Comparison of ENCODE assay signal across 1 cellular context in the genomic region with DNA sequence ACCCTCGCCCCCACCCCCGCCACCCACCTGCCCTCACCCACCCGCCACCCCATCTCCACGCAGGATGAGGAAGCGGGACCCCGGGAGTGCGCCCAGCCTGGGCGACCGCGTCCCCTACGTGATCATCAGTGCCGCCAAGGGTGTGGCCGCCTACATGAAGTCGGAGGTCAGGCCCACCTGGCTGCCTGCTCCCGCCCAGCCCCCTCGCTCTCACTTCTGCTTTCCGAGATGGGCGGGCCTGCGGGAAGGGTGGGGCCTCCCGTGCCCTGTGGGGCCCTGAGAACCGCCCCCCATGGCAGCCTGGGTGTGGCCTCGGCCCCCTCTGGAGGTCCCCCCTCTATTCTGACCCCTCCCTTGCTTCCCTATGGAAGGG.
TF ChIP-seq lines count a peak whose summit lies in the region.

No MANE protein-coding gene starts in this region.

TF ChIP-seq in HepG2, 621 proteins besides CTCF, POLR2A, EP300 and RAD21:
- no peak for TF ChIP-seq MAF1 (CRISPR knock-in tag; IDR thresholded peaks at IDR 0.05; ENCODE audit: borderline replicate concordance)
- TF ChIP-seq MEIS1 (CRISPR knock-in tag; IDR thresholded peaks at IDR 0.05; ENCODE audit: borderline replicate concordance) = no peak
- peak; percentile 3 for TF ChIP-seq HNRNPK (IDR thresholded peaks at IDR 0.05; ENCODE audit: low read depth, low read length, poor library complexity, severe bottlenecking)
- TF ChIP-seq, protein P1, sequence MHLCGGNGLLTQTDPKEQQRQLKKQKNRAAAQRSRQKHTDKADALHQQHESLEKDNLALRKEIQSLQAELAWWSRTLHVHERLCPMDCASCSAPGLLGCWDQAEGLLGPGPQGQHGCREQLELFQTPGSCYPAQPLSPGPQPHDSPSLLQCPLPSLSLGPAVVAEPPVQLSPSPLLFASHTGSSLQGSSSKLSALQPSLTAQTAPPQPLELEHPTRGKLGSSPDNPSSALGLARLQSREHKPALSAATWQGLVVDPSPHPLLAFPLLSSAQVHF (CRISPR knock-in tag; IDR thresholded peaks at IDR 0.05) = no peak
- no peak for TF ChIP-seq PHF5A (CRISPR knock-in tag; IDR thresholded peaks at IDR 0.05; ENCODE audit: low read depth, unreplicated experiment)
- no peak for TF ChIP-seq MTF1 (CRISPR knock-in tag; IDR thresholded peaks at IDR 0.05)
